In genomic region chr10:80462277-80462985, GRCh38 we compare ENCODE assay signal across 8 cellular contexts. TPM values are rescaled to one million over a fixed set of nuclear protein-coding genes. Genes with fewer than 3 reads are reported as not detected.
DNase-seq lines count a peak whose midpoint lies in the region; ATAC-seq and TF ChIP-seq lines count a peak whose summit lies in the region.

No MANE protein-coding gene starts in this region.

- H3K27me3 ChIP-seq in lower lobe of right lung (ENCODE audit: low read depth) (no peaks in the 10 kb centered on the region), thyroid gland (no peaks in the 10 kb centered on the region), H9 (ENCODE audit: insufficient read depth, low read length) (no peaks in the 10 kb centered on the region; the same call in 1 of the 2 replicates)

- H3K79me2 ChIP-seq in H9 (ENCODE audit: insufficient read depth, low read length) = peaks cover 24% of the 10 kb centered on the region; the same call in 1 of the 2 replicates

- 43 to 50% methylated on average over 8 of the region's 8 CpGs for WGBS in thyroid gland, 2 donors
- no CpG with 5 or more reads among the region's 8 CpGs for WGBS in H9 (ENCODE audit: extremely low coverage, insufficient read length, low lambda C conversion rate)

- H2AK5ac ChIP-seq in H9 (ENCODE audit: insufficient read length, low read length) = no peak overlapping the region

- H3K23me2 ChIP-seq in H9 (ENCODE audit: insufficient read length, low read depth, low read length, poor library complexity, severe bottlenecking) = peaks cover 7% of the 10 kb centered on the region

- no peak overlapping the region for H3T11ph ChIP-seq in H9 (ENCODE audit: low read length)

- H3K36me3 Mint-ChIP-seq in activated CD4-positive, alpha-beta T cell treated with anti-CD3 and anti-CD28 coated beads for 36 hours (ENCODE audit: low read depth) = peaks cover 14% of the 10 kb centered on the region
- H3K36me3 Mint-ChIP-seq in H9 (ENCODE audit: insufficient read depth in 1 of 3, low read depth in 3 of 3) = no peaks in the 10 kb centered on the region; a peak in 1 of 7 replicates

- no peak overlapping the region for H2BK12ac ChIP-seq in H9 (ENCODE audit: insufficient read length, low read depth, low read length)

- no peak overlapping the region for H3K56ac ChIP-seq in H9 (ENCODE audit: insufficient read length, low read depth, low read length)

- H2AFZ ChIP-seq in H9 (ENCODE audit: low read length) = no peak overlapping the region

- peak overlapping the region; percentile 98 for H3K27ac Mint-ChIP-seq in activated CD4-positive, alpha-beta T cell treated with anti-CD3 and anti-CD28 coated beads for 36 hours
- H3K27ac Mint-ChIP-seq in H9 = no peak overlapping the region; a peak in 2 of 7 replicates

- H2BK20ac ChIP-seq in H9 (ENCODE audit: low read depth, low read length, poor library complexity, severe bottlenecking) = no peak overlapping the region

- peaks cover 97% of the 10 kb centered on the region for H3K4me1 Mint-ChIP-seq in activated CD4-positive, alpha-beta T cell treated with anti-CD3 and anti-CD28 coated beads for 36 hours
- peaks cover 94 to 98% of the 10 kb centered on the region in 2 experiments for H3K4me1 Mint-ChIP-seq in H9

- peaks cover 4% of the 10 kb centered on the region for H4K20me1 ChIP-seq in H9 (ENCODE audit: control insufficient read depth, insufficient read depth, insufficient read length)

- peaks cover 15% of the 10 kb centered on the region for H3K36me3 ChIP-seq in lower lobe of right lung
- no peaks in the 10 kb centered on the region for H3K36me3 ChIP-seq in thyroid gland

- no peak overlapping the region for H2BK5ac ChIP-seq in H9 (ENCODE audit: insufficient read length, low read length)

- H4K91ac ChIP-seq in H9 (ENCODE audit: insufficient read length, low read depth, low read length) = no peak overlapping the region

- no peak overlapping the region for H3K4me2 ChIP-seq in H9 (ENCODE audit: insufficient read depth, insufficient read length, low read length)

- TF ChIP-seq CTCF in cardiac fibroblast (IDR thresholded peaks at IDR 0.05; ENCODE audit: low read depth, low read length) (no peak), lower lobe of right lung (IDR thresholded peaks at IDR 0.05) (no peak), thyroid gland (IDR thresholded peaks at IDR 0.05) (no peak), H9 (conservative IDR thresholded peaks at IDR 0.05) (no peak)

- no peak for ATAC-seq in activated CD4-positive, alpha-beta T cell treated with anti-CD3 and anti-CD28 coated beads for 36 hours
- no peak for ATAC-seq in lower lobe of right lung

- POLR2A ChIA-PET in activated CD4-positive, alpha-beta T cell treated with anti-CD3 and anti-CD28 coated beads for 36 hours (lab: Charles Lee) = interaction anchor here (0.5 to 2.6 kb wide), 3 partner anchors 10 to 22 kb away, joined by 3 to 9 read pairs (median 3); no protein-coding TSS in a partner anchor

- H3K4me3 Mint-ChIP-seq in activated CD4-positive, alpha-beta T cell treated with anti-CD3 and anti-CD28 coated beads for 36 hours = no peak overlapping the region
- no peak overlapping the region for H3K4me3 Mint-ChIP-seq in H9

- CTCF ChIA-PET in activated CD4-positive, alpha-beta T cell treated with anti-CD3 and anti-CD28 coated beads for 36 hours (lab: Charles Lee) = interaction anchor here (0.6 to 21.2 kb wide), 8 partner anchors 6 to 1375 kb away, joined by 3 to 372 read pairs (median 10); no protein-coding TSS in a partner anchor

- no peak overlapping the region for H3K9ac ChIP-seq in H9 (ENCODE audit: extremely low read depth, insufficient read length, low read length)

- H3K9me3 Mint-ChIP-seq in activated CD4-positive, alpha-beta T cell treated with anti-CD3 and anti-CD28 coated beads for 36 hours (ENCODE audit: low read depth) = no peaks in the 10 kb centered on the region
- no peaks in the 10 kb centered on the region for H3K9me3 Mint-ChIP-seq in H9

- H4K8ac ChIP-seq in H9 (replicated peaks; ENCODE audit: insufficient read length, low read depth, low read length) = no peak overlapping the region

- H3K14ac ChIP-seq in H9 (ENCODE audit: insufficient read depth, low read length) = no peak overlapping the region

- no peak overlapping the region for H2BK120ac ChIP-seq in H9 (ENCODE audit: low read depth, low read length, poor library complexity, severe bottlenecking)

- TF ChIP-seq POLR2A in thyroid gland (IDR thresholded peaks at IDR 0.05) = no peak

- H3K4me1 ChIP-seq in lower lobe of right lung (peaks cover 100% of the 10 kb centered on the region), thyroid gland (peaks cover 98 to 100% of the 10 kb centered on the region in 2 donors), H9 (ENCODE audit: insufficient read depth, low read length) (peaks cover 40% of the 10 kb centered on the region)

- H4K5ac ChIP-seq in H9 (ENCODE audit: insufficient read length, low read depth, low read length) = no peak overlapping the region

- peaks cover 5% of the 10 kb centered on the region for H3K79me1 ChIP-seq in H9 (ENCODE audit: insufficient read depth, low read depth, low read length, poor library complexity, severe bottlenecking)

- H3K27me3 Mint-ChIP-seq in activated CD4-positive, alpha-beta T cell treated with anti-CD3 and anti-CD28 coated beads for 36 hours = no peaks in the 10 kb centered on the region
- H3K27me3 Mint-ChIP-seq in H9 (ENCODE audit: low read depth) = peaks cover 18% of the 10 kb centered on the region

- H3K4me3 ChIP-seq in cardiac fibroblast (replicated peaks in 1 of 2; ENCODE audit: low read depth in 2 of 2, low read length in 2 of 2) (no peak overlapping the region), lower lobe of right lung (peak overlapping the region; percentile 14), thyroid gland (replicated peaks in 1 of 3) (no peak overlapping the region)

- intact Hi-C loops in activated CD4-positive, alpha-beta T cell treated with anti-CD3 and anti-CD28 coated beads for 36 hours (cut with DNase I, micrococcal nuclease) = no loop called here
- intact Hi-C loops in lower lobe of right lung (cut with DNase I) = no loop called here
- intact Hi-C loops in thyroid gland (cut with DNase I) = no loop called here

- no peak overlapping the region for H3K4ac ChIP-seq in H9 (ENCODE audit: low read depth, low read length)

- DNase-seq in activated CD4-positive, alpha-beta T cell treated with anti-CD3 and anti-CD28 coated beads for 36 hours = no peak
- DNase-seq in activated CD4-positive, alpha-beta T cell treated with anti-CD3 and anti-CD28 coated beads, Interleukin-2, amount 50 U/mL, for 48 hours = no peak
- peak; percentile 65 to 73 for DNase-seq in cardiac fibroblast (ENCODE audit: low read depth in 2 of 2)
- no peak for DNase-seq in lower lobe of right lung
- DNase-seq in thyroid gland = peak; percentile 38
- no peak for DNase-seq in activated CD4-positive, CD25-positive, alpha-beta regulatory T cell (lab: John Stamatoyannopoulos, UW)
- no peak for DNase-seq in H9
- DNase-seq in cerebellar cortex (ENCODE audit: low spot score) = no peak

- no peaks in the 10 kb centered on the region for H3K9me3 ChIP-seq in lower lobe of right lung
- no peaks in the 10 kb centered on the region for H3K9me3 ChIP-seq in thyroid gland
- no peaks in the 10 kb centered on the region for H3K9me3 ChIP-seq in H9 (ENCODE audit: control insufficient read depth, low read depth, low read length)

- H3K27ac ChIP-seq in lower lobe of right lung (peak overlapping the region; percentile 81), thyroid gland (peak overlapping the region; percentile 64 to 99 (median 93)), H9 (ENCODE audit: insufficient read length, low read depth, low read length) (no peak overlapping the region)

- H2BK15ac ChIP-seq in H9 (ENCODE audit: low read depth, low read length) = no peak overlapping the region

- H3K18ac ChIP-seq in H9 (ENCODE audit: insufficient read length, low read depth, low read length) = no peak overlapping the region

- H3K23ac ChIP-seq in H9 (ENCODE audit: insufficient read length, low read depth, low read length) = no peak overlapping the region

RNA-seq across cellular contexts. Expression of gene TSPAN14, which starts 8.3 kb away (rescaled TPM):
- 10 to 100 TPM; 37.6 to 43.8 TPM for total RNA-seq in activated CD4-positive, alpha-beta T cell treated with anti-CD3 and anti-CD28 coated beads for 36 hours
- total RNA-seq in lower lobe of right lung (169 TPM), thyroid gland (10 to 100 TPM; 61.6 to 83.4 (median 77.9) TPM), H9 (2021) (46.6 and 46.8 TPM in 2 replicates)

RNA-seq across cellular contexts. Expression of gene PRXL2A, which starts 54.1 kb away (rescaled TPM):
- total RNA-seq in activated CD4-positive, alpha-beta T cell treated with anti-CD3 and anti-CD28 coated beads for 36 hours = 10 to 100 TPM; 15.0 to 17.6 TPM
- total RNA-seq in lower lobe of right lung = 33.3 TPM
- total RNA-seq in thyroid gland = 10 to 100 TPM; 68.2 to 93.3 (median 79.7) TPM
- total RNA-seq in H9 (2021) = 43.4 and 47.1 TPM in 2 replicates

Comparison
In these comparisons a context has a peak if more than half of its experiments do, and no peak if none do; other contexts are left out.
1. DNase-seq: peak in cardiac fibroblast (2 of 2) and thyroid gland (2 of 2); none in activated CD4-positive, alpha-beta T cell treated with anti-CD3 and anti-CD28 coated beads for 36 hours (single experiment), activated CD4-positive, alpha-beta T cell treated with anti-CD3 and anti-CD28 coated beads, Interleukin-2, amount 50 U/mL, for 48 hours (0 of 2), lower lobe of right lung (single experiment), activated CD4-positive, CD25-positive, alpha-beta regulatory T cell (0 of 4), H9 (single experiment) and cerebellar cortex (single experiment).